In the genomic region with DNA sequence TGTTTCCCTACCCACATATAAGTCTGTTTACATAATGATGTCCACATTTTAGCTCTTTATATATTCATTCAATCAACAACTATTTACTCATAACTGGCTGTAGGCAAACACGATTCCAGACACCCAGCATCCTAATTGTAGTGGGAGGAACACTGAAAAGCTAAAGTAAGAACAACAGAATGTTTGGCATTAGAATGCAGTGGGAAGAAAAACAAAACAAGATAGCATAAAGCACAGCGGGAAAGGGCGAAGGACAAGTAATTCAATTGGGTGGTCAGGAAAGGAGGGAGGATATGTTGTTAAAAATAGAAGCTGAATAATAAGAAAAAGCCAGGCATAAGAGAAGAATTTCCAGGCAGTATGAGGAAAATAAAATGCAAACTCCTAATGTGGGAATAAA, we compare ENCODE assay signal across 22 cellular contexts.
DNase-seq lines count a peak whose midpoint lies in the region; ATAC-seq and TF ChIP-seq lines count a peak whose summit lies in the region.
"Had no signal": no experiment of that assay in that cellular context is flagged by ENCODE, and none has a peak within 500 bp of the region (broad histone marks: within the 10 kb centered on the region; RNA-seq: fewer than 3 reads in every experiment).

No MANE protein-coding gene starts in this region.

- TF ChIP-seq CTCF in HFFc6 (IDR thresholded peaks at IDR 0.05) = no peak
- TF ChIP-seq CTCF in cardiac fibroblast (IDR thresholded peaks at IDR 0.05; ENCODE audit: low read depth, low read length) = no peak
- no peak for TF ChIP-seq CTCF in fibroblast of the aortic adventitia (IDR thresholded peaks at IDR 0.05; ENCODE audit: insufficient read depth, low read length)
- TF ChIP-seq CTCF in osteocyte (IDR thresholded peaks at IDR 0.05) = no peak

- H3K27me3 Mint-ChIP-seq in HFFc6 (ENCODE audit: insufficient read depth) (no peaks in the 10 kb centered on the region; the same call in 1 of the 2 replicates), osteocyte (ENCODE audit: unreplicated experiment) (no peaks in the 10 kb centered on the region)

- DNase-seq in HFFc6 (no peak), cardiac fibroblast (ENCODE audit: low read depth in 2 of 2) (peak; percentile 34 to 65), fibroblast of the aortic adventitia (ENCODE audit: low read depth) (peak; percentile 40), osteocyte (ENCODE audit: extremely low spot score, unreplicated experiment) (no peak), G401 (ENCODE audit: low spot score) (no peak), KBM-7 (no peak)
- DNase-seq: ACHN; effector CD4-positive, alpha-beta T cell; heart right ventricle; NCI-H146; NCI-H2171 treated with DMSO at 0.1 percent for 48 hours; NCI-H526 treated with DMSO at 0.1 percent for 48 hours; occipital lobe; retina; SW 1271; uterus had no signal

- in situ Hi-C loops in G401 (cut with HindIII; ENCODE audit: low sequenced_read_pairs) = no loop called here
- in situ Hi-C loops in KBM-7 (cut with MboI; ENCODE audit: low pct_unique_long_range_greater_than_20kb, low sequenced_read_pairs) = no loop called here

- no peak for ATAC-seq in GM21723 (IDR thresholded peaks at IDR 0.05; ENCODE audit: unreplicated experiment)
- ATAC-seq in HG03175 (IDR thresholded peaks at IDR 0.05; ENCODE audit: unreplicated experiment) = no peak
- ATAC-seq: activated naive CD4-positive, alpha-beta T cell treated with anti-CD3 and anti-CD28 coated beads, Interleukin-2, amount 50 U/mL, for 72 hours; heart right ventricle had no signal

- H3K4me3 ChIP-seq in cardiac fibroblast (replicated peaks in 1 of 2; ENCODE audit: low read depth in 2 of 2, low read length in 2 of 2) (no peak overlapping the region), fibroblast of the aortic adventitia (ENCODE audit: low read depth, low read length) (no peak overlapping the region)
- H3K4me3 ChIP-seq: BLaER1 treated with 17β-estradiol and CSF1 and Interleukin-3, amounts not matched to agents 10 nM and 100 nM; esophagus muscularis mucosa; heart right ventricle; uterus had no signal

- H3K4me1 Mint-ChIP-seq in HFFc6 (ENCODE audit: low read depth) (peaks cover 22% of the 10 kb centered on the region), osteocyte (ENCODE audit: unreplicated experiment) (peaks cover 21% of the 10 kb centered on the region)

- no peaks in the 10 kb centered on the region for H3K9me3 Mint-ChIP-seq in HFFc6
- no peaks in the 10 kb centered on the region for H3K9me3 Mint-ChIP-seq in osteocyte (ENCODE audit: unreplicated experiment)
- H3K9me3 Mint-ChIP-seq: activated T-helper 1 cell treated with anti-CD3 and anti-CD28 coated beads, Interleukin-12 subunit alpha, Interleukin-12 subunit beta, Interleukin-2, Interleukin-4 antibody, amounts not matched to agents 30 ng/mL and 10 ng/mL and 1 ng/mL, durations not matched to agents 14 hours and 24 hours and 36 hours had no signal

- H3K27ac Mint-ChIP-seq in HFFc6 = peak overlapping the region; percentile 56; the same call in 1 of the 2 replicates
- peak overlapping the region; percentile 34 for H3K27ac Mint-ChIP-seq in osteocyte (ENCODE audit: unreplicated experiment)
- H3K27ac Mint-ChIP-seq: activated naive CD4-positive, alpha-beta T cell treated with anti-CD3 and anti-CD28 coated beads, Interleukin-2, amount 50 U/mL, for 72 hours; activated T-helper 1 cell treated with anti-CD3 and anti-CD28 coated beads, Interleukin-12 subunit alpha, Interleukin-12 subunit beta, Interleukin-2, Interleukin-4 antibody, amounts not matched to agents 30 ng/mL and 10 ng/mL and 1 ng/mL, durations not matched to agents 14 hours and 24 hours and 36 hours had no signal

- H3K4me3 Mint-ChIP-seq in HFFc6 (peak overlapping the region; percentile 63; the same call in 1 of the 2 replicates), osteocyte (ENCODE audit: unreplicated experiment) (no peak overlapping the region)
- H3K4me3 Mint-ChIP-seq: activated T-helper 1 cell treated with anti-CD3 and anti-CD28 coated beads, Interleukin-12 subunit alpha, Interleukin-12 subunit beta, Interleukin-2, Interleukin-4 antibody, amounts not matched to agents 30 ng/mL and 10 ng/mL and 1 ng/mL, durations not matched to agents 14 hours and 24 hours and 36 hours had no signal

- H3K36me3 Mint-ChIP-seq in HFFc6 (ENCODE audit: low read depth) (no peaks in the 10 kb centered on the region), osteocyte (ENCODE audit: unreplicated experiment) (no peaks in the 10 kb centered on the region)
- H3K36me3 Mint-ChIP-seq: activated naive CD4-positive, alpha-beta T cell treated with anti-CD3 and anti-CD28 coated beads, Interleukin-2, amount 50 U/mL, for 72 hours had no signal

Comparison
In these comparisons a context has a peak if more than half of its experiments do, and no peak if none do; other contexts are left out.
1. DNase-seq: peak in cardiac fibroblast (2 of 2) and fibroblast of the aortic adventitia (single experiment); none in HFFc6 (single experiment), osteocyte (single experiment), G401 (single experiment) and KBM-7 (single experiment).